Comparison of ENCODE assay signal across 13 cellular contexts in genomic region chr15:48642795-48643194, GRCh38. TPM values are rescaled to one million over a fixed set of nuclear protein-coding genes. Genes with fewer than 3 reads are reported as not detected.
DNase-seq lines count a peak whose midpoint lies in the region; ATAC-seq, FAIRE-seq and TF ChIP-seq lines count a peak whose summit lies in the region.
"Had no signal": no experiment of that assay in that cellular context is flagged by ENCODE, and none has a peak within 500 bp of the region (broad histone marks: within the 10 kb centered on the region; RNA-seq: fewer than 3 reads in every experiment).

No MANE protein-coding gene starts in this region.

- H3K27me3 ChIP-seq in brain microvascular endothelial cell (replicated peaks) (no peaks in the 10 kb centered on the region), thoracic aorta (replicated peaks; ENCODE audit: insufficient read depth) (no peaks in the 10 kb centered on the region)

- in situ Hi-C loops in brain microvascular endothelial cell (cut with HindIII; ENCODE audit: low pct_ligation_motif_present, low sequenced_read_pairs), result no loop called here

- peak overlapping the region; percentile 97 for H3K4me3 ChIP-seq in brain microvascular endothelial cell (ENCODE audit: low read depth, low read length)
- H3K4me3 ChIP-seq in thoracic aorta, result peak overlapping the region; percentile 95

- no peaks in the 10 kb centered on the region for H3K9me3 ChIP-seq in thoracic aorta
- H3K9me3 ChIP-seq: HAP-1 had no signal

- peaks cover 35 to 67% of the 10 kb centered on the region in 2 donors for H3K4me1 ChIP-seq in thoracic aorta (ENCODE audit: control insufficient read depth in 1 of 2, low read depth in 2 of 2)

- TF ChIP-seq CTCF in HFFc6 (IDR thresholded peaks at IDR 0.05), result no peak
- no peak for TF ChIP-seq CTCF in brain microvascular endothelial cell (IDR thresholded peaks at IDR 0.05; ENCODE audit: low read depth, low read length, missing control alignments)
- TF ChIP-seq CTCF in thoracic aorta (IDR thresholded peaks at IDR 0.05), result no peak

- H3K36me3 ChIP-seq in brain microvascular endothelial cell (replicated peaks), result peaks cover 62% of the 10 kb centered on the region
- H3K36me3 ChIP-seq in thoracic aorta, result no peaks in the 10 kb centered on the region
- H3K36me3 ChIP-seq: HAP-1 had no signal

- no peak for FAIRE-seq in HTR-8/SVneo (lab: Jason Lieb, UNC)

- no peak for DNase-seq in HFFc6
- no peak for DNase-seq in brain microvascular endothelial cell
- DNase-seq in midbrain (lab: John Stamatoyannopoulos, UW), result peak; percentile 12
- no peak for DNase-seq in thoracic aorta (ENCODE audit: low spot score)
- no peak for DNase-seq in HTR-8/SVneo (ENCODE audit: insufficient read length, low spot score)
- no peak for DNase-seq in HK-2 (ENCODE audit: unreplicated experiment)
- no peak for DNase-seq in foreskin melanocyte
- DNase-seq: activated CD4-positive, alpha-beta T cell treated with anti-CD3 and anti-CD28 coated beads, Interleukin-2, amount 50 U/mL, for 4 hours; activated naive CD4-positive, alpha-beta T cell treated with Interleukin-2 at 50 U/mL for 16 hours; NCI-H1930 had no signal

- H3K36me3 Mint-ChIP-seq in HFFc6 (ENCODE audit: low read depth), result peaks cover 65% of the 10 kb centered on the region
- H3K36me3 Mint-ChIP-seq: IgD-negative memory B cell had no signal

- peaks cover 13% of the 10 kb centered on the region for H3K27me3 Mint-ChIP-seq in HFFc6 (ENCODE audit: insufficient read depth)

- ATAC-seq in thoracic aorta (ENCODE audit: insufficient number of reproducible peaks, low FRiP score, low read depth) (no peak), GM19351 (IDR thresholded peaks at IDR 0.05; ENCODE audit: unreplicated experiment) (no peak)

- peak overlapping the region; percentile 98 for H3K27ac ChIP-seq in brain microvascular endothelial cell
- H3K27ac ChIP-seq in thoracic aorta, result peak overlapping the region; percentile 95 to 98

- H3K27ac Mint-ChIP-seq in HFFc6, result peak overlapping the region; percentile 96
- H3K27ac Mint-ChIP-seq: IgD-negative memory B cell had no signal

- H3K4me1 Mint-ChIP-seq in HFFc6 (ENCODE audit: low read depth), result peaks cover 58% of the 10 kb centered on the region

- H3K9me3 Mint-ChIP-seq in HFFc6, result peaks cover 6% of the 10 kb centered on the region
- H3K9me3 Mint-ChIP-seq: IgD-negative memory B cell had no signal

- H3K4me3 Mint-ChIP-seq in HFFc6, result peak overlapping the region; percentile 100

RNA-seq across cellular contexts. Expression of gene FBN1, which starts 2.7 kb away (rescaled TPM):
- total RNA-seq in HFFc6 (2021; fragmentation: NEBNext Ultra II Directional; extraction: Animal tissue kit (Norgen Biotek cat#: 25700)), result 100 to 1,000 TPM; 584 to 754 (median 609) TPM
- 100 to 1,000 TPM; 258 to 300 TPM for total RNA-seq in thoracic aorta
